Comparison of ENCODE assay signal across 25 cellular contexts in genomic region chr3:121962443-121962842, GRCh38. TPM values are rescaled to one million over a fixed set of nuclear protein-coding genes. Genes with fewer than 3 reads are reported as not detected.
DNase-seq lines count a peak whose midpoint lies in the region; ATAC-seq, FAIRE-seq and TF ChIP-seq lines count a peak whose summit lies in the region.
"Had no signal": no experiment of that assay in that cellular context is flagged by ENCODE, and none has a peak within 500 bp of the region (broad histone marks: within the 10 kb centered on the region; RNA-seq: fewer than 3 reads in every experiment).

No MANE protein-coding gene starts in this region.

- H2BK120ac ChIP-seq in IMR-90 (ENCODE audit: low read depth, low read length) (no peak overlapping the region), H1 (replicated peaks; ENCODE audit: low read depth, low read length) (no peak overlapping the region)

- H3K4me1 Mint-ChIP-seq in neural progenitor cell: no peaks in the 10 kb centered on the region
- H3K4me1 Mint-ChIP-seq: CD4-positive, alpha-beta memory T cell; CD4-positive, CD25-positive, alpha-beta regulatory T cell; CD8-positive, alpha-beta memory T cell had no signal

- H2AK9ac ChIP-seq in IMR-90 (replicated peaks; ENCODE audit: low read depth, low read length, poor library complexity): no peak overlapping the region

- no peak overlapping the region for H2BK5ac ChIP-seq in IMR-90 (ENCODE audit: low read depth, low read length, poor library complexity, severe bottlenecking)
- no peak overlapping the region for H2BK5ac ChIP-seq in H1 (ENCODE audit: low read depth, low read length)

- H4K8ac ChIP-seq in IMR-90 (ENCODE audit: low read depth in 2 of 2, low read length in 2 of 2) (no peak overlapping the region), H1 (ENCODE audit: extremely low read depth, insufficient read depth, low read length) (no peak overlapping the region)

- TF ChIP-seq POLR2A in A549 (IDR thresholded peaks at IDR 0.05; ENCODE audit: low read length): no peak
- no peak for TF ChIP-seq POLR2A in IMR-90 (IDR thresholded peaks at IDR 0.05; ENCODE audit: low read depth, low read length)
- TF ChIP-seq POLR2A in H1 (IDR thresholded peaks at IDR 0.05; ENCODE audit: control extremely low read depth in 1 of 2, low read depth in 2 of 2, low read length in 2 of 2): no peak
- no peak for TF ChIP-seq POLR2A in vagina (IDR thresholded peaks at IDR 0.05)

- POLR2A ChIA-PET in A549 (lab: Yijun Ruan, JAX) (no interaction called here), IMR-90 (lab: Charles Lee; ENCODE audit: unreplicated experiment) (no interaction called here), H1 (lab: Charles Lee; ENCODE audit: partially characterized antibody) (interaction anchor here (0.6 to 1.2 kb wide), 2 partner anchors 14 to 15 kb away, joined by 3 read pairs; no protein-coding TSS in a partner anchor)

- TF ChIP-seq RAD21 in A549 (conservative IDR thresholded peaks at IDR 0.05 in 1 of 2, IDR thresholded peaks at IDR 0.05 in 1 of 2): no peak
- no peak for TF ChIP-seq RAD21 in IMR-90 (IDR thresholded peaks at IDR 0.05; ENCODE audit: low read length)
- TF ChIP-seq RAD21 in H1 (IDR thresholded peaks at IDR 0.05 in 1 of 2, conservative IDR thresholded peaks at IDR 0.05 in 1 of 2; ENCODE audit: low read depth in 2 of 2, low read length in 2 of 2): no peak

- H3K79me2 ChIP-seq in H1 (ENCODE audit: control insufficient read depth in 1 of 2, insufficient read depth in 2 of 2, low read length in 2 of 2): no peaks in the 10 kb centered on the region
- H3K79me2 ChIP-seq in neural progenitor cell (ENCODE audit: low read depth): no peaks in the 10 kb centered on the region

- no peak overlapping the region for H3K23ac ChIP-seq in IMR-90 (ENCODE audit: low read depth, low read length)
- H3K23ac ChIP-seq in H1 (ENCODE audit: insufficient read length): no peak overlapping the region

- no peak overlapping the region for H2AK5ac ChIP-seq in IMR-90 (ENCODE audit: low read depth, low read length)
- no peak overlapping the region for H2AK5ac ChIP-seq in H1 (ENCODE audit: low read depth, low read length)

- H3K27me3 ChIP-seq in IMR-90 (ENCODE audit: control insufficient read depth, insufficient read depth, low read length) (peaks cover 3% of the 10 kb centered on the region), H1 (replicated peaks in 1 of 4; ENCODE audit: control insufficient read depth in 3 of 4, extremely low read depth in 1 of 4, insufficient read depth in 3 of 4, low read length in 3 of 4) (no peaks in the 10 kb centered on the region), neural progenitor cell (no peaks in the 10 kb centered on the region), vagina (no peaks in the 10 kb centered on the region)
- H3K27me3 ChIP-seq: BLaER1 treated with 17β-estradiol and CSF1 and Interleukin-3, amounts not matched to agents 10 nM and 100 nM had no signal

- H3K9me1 ChIP-seq in IMR-90 (ENCODE audit: insufficient read depth, low read length): no peaks in the 10 kb centered on the region

- H3K18ac ChIP-seq in IMR-90 (ENCODE audit: low read depth, low read length) (no peak overlapping the region), H1 (ENCODE audit: extremely low read depth, low read length) (no peak overlapping the region)

- H3K27ac ChIP-seq in A549 (no peak overlapping the region), C4-2B (peak overlapping the region; percentile 48), IMR-90 (ENCODE audit: insufficient read depth, low read length) (no peak overlapping the region), H1 (ENCODE audit: low read depth, low read length) (no peak overlapping the region), neural progenitor cell (no peak overlapping the region), vagina (no peak overlapping the region)
- H3K27ac ChIP-seq: BLaER1 treated with 17β-estradiol and CSF1 and Interleukin-3, amounts not matched to agents 10 nM and 100 nM had no signal

- in situ Hi-C loops in IMR-90 (cut with MboI; ENCODE audit: low sequenced_read_pairs) (no loop called here), GM13977 (cut with MboI; ENCODE audit: low pct_unique_long_range_greater_than_20kb, low sequenced_read_pairs, unreplicated experiment) (no loop called here)

- H2BK20ac ChIP-seq in IMR-90 (ENCODE audit: low read depth, low read length) (no peak overlapping the region), H1 (ENCODE audit: low read length) (0 out of 2 replicates have a peak overlapping the region, but pooled peaks have one; percentile 32)

- H3K9me3 Mint-ChIP-seq in neural progenitor cell: peaks cover 3% of the 10 kb centered on the region

- no peak overlapping the region for H3K27ac Mint-ChIP-seq in neural progenitor cell
- H3K27ac Mint-ChIP-seq: B cell; CD14-positive monocyte; CD4-positive, alpha-beta memory T cell; CD4-positive, CD25-positive, alpha-beta regulatory T cell; CD8-positive, alpha-beta memory T cell had no signal

- H3K4me2 ChIP-seq in A549 (no peak overlapping the region), IMR-90 (ENCODE audit: low read depth, low read length) (no peak overlapping the region), H1 (ENCODE audit: insufficient read depth in 1 of 2, low read depth in 2 of 2, low read length in 2 of 2) (no peak overlapping the region), neural progenitor cell (no peak overlapping the region)
- H3K4me2 ChIP-seq: BLaER1 treated with 17β-estradiol and CSF1 and Interleukin-3, amounts not matched to agents 10 nM and 100 nM had no signal

- dilution Hi-C loops in IMR-90 (cut with HindIII; ENCODE audit: low sequenced_read_pairs, unreplicated experiment): no loop called here

- H3K23me2 ChIP-seq in H1 (ENCODE audit: low read depth, low read length): no peaks in the 10 kb centered on the region

- no peaks in the 10 kb centered on the region for H3K79me1 ChIP-seq in IMR-90 (ENCODE audit: low read depth in 1 of 2, low read length in 2 of 2)
- no peaks in the 10 kb centered on the region for H3K79me1 ChIP-seq in H1 (ENCODE audit: low read depth, low read length)

- no peaks in the 10 kb centered on the region for H3K27me3 Mint-ChIP-seq in neural progenitor cell (ENCODE audit: insufficient read depth, low read depth)
- H3K27me3 Mint-ChIP-seq: B cell had no signal

- no peak overlapping the region for H3K14ac ChIP-seq in IMR-90 (replicated peaks; ENCODE audit: low read depth, low read length)
- no peak overlapping the region for H3K14ac ChIP-seq in H1 (ENCODE audit: insufficient read length)

- ATAC-seq in A549 (no peak), IMR-90 (ENCODE audit: low read depth) (no peak), GM19023 (IDR thresholded peaks at IDR 0.05; ENCODE audit: unreplicated experiment) (no peak)

- H3K4me3 Mint-ChIP-seq in neural progenitor cell: no peak overlapping the region
- H3K4me3 Mint-ChIP-seq: B cell; CD14-positive monocyte; CD4-positive, alpha-beta memory T cell; CD4-positive, CD25-positive, alpha-beta regulatory T cell; CD8-positive, alpha-beta memory T cell had no signal

- H2AFZ ChIP-seq in IMR-90 (replicated peaks; ENCODE audit: low read length, poor library complexity) (no peak overlapping the region), H1 (ENCODE audit: low read length) (no peak overlapping the region), neural progenitor cell (replicated peaks) (no peak overlapping the region)

- BruUV-seq in IMR-90 (replicated peaks; lab: Mats Ljungman, UMichigan): no TSS peak

- H3K4me1 ChIP-seq in A549 (no peaks in the 10 kb centered on the region), IMR-90 (ENCODE audit: control insufficient read depth, insufficient read depth, low read length) (no peaks in the 10 kb centered on the region), H1 (replicated peaks in 1 of 4; ENCODE audit: control insufficient read depth in 3 of 4, insufficient read depth in 4 of 4, low read length in 3 of 4) (no peaks in the 10 kb centered on the region), neural progenitor cell (peaks cover 10% of the 10 kb centered on the region), vagina (no peaks in the 10 kb centered on the region)
- H3K4me1 ChIP-seq: Caco-2 had no signal

- H3K36me3 ChIP-seq in IMR-90 (ENCODE audit: control insufficient read depth, insufficient read depth, low read length) (no peaks in the 10 kb centered on the region), H1 (ENCODE audit: control insufficient read depth in 2 of 4, insufficient read depth in 4 of 4, low read length in 3 of 4) (no peaks in the 10 kb centered on the region), neural progenitor cell (no peaks in the 10 kb centered on the region), vagina (no peaks in the 10 kb centered on the region)

- H3K56ac ChIP-seq in IMR-90 (ENCODE audit: extremely low read depth, insufficient read depth, low read length) (no peak overlapping the region), H1 (replicated peaks; ENCODE audit: insufficient read length, low read depth, low read length) (no peak overlapping the region)

- no peak for FAIRE-seq in A549 (lab: Jason Lieb, UNC)
- FAIRE-seq in H1 (lab: Jason Lieb, UNC): no peak
- FAIRE-seq: A204.1, D721Med, G401.6, GM12892 had no signal

- H3K4ac ChIP-seq in IMR-90 (ENCODE audit: low read depth, low read length): no peak overlapping the region
- no peak overlapping the region for H3K4ac ChIP-seq in H1 (replicated peaks; ENCODE audit: insufficient read length, low read depth, low read length)

- no peak overlapping the region for H4K5ac ChIP-seq in IMR-90 (ENCODE audit: low read depth, low read length)
- no peak overlapping the region for H4K5ac ChIP-seq in H1 (ENCODE audit: insufficient read length, low read depth, low read length)

- H3K4me3 ChIP-seq in A549 (no peak overlapping the region), IMR-90 (ENCODE audit: insufficient read depth, low read depth, low read length) (no peak overlapping the region), H1 (ENCODE audit: extremely low read depth in 1 of 4, insufficient read depth in 2 of 4, low read depth in 3 of 4, low read length in 4 of 4) (no peak overlapping the region), neural progenitor cell (no peak overlapping the region), vagina (no peak overlapping the region)
- H3K4me3 ChIP-seq: BLaER1 treated with 17β-estradiol and CSF1 and Interleukin-3, amounts not matched to agents 10 nM and 100 nM had no signal

- intact Hi-C loops in IMR-90 (cut with micrococcal nuclease): no loop called here
- intact Hi-C loops in vagina (cut with DNase I): no loop called here

- CTCF ChIA-PET in A549 (lab: Yijun Ruan, JAX) (no interaction called here), IMR-90 (lab: Yijun Ruan, JAX) (no interaction called here), H1 (lab: Charles Lee; ENCODE audit: partially characterized antibody) (no interaction called here)

- no peak overlapping the region for H4K91ac ChIP-seq in IMR-90 (ENCODE audit: insufficient read depth, low read depth, low read length)
- no peak overlapping the region for H4K91ac ChIP-seq in H1 (replicated peaks; ENCODE audit: insufficient read length, low read length)

- TF ChIP-seq EP300 in A549 (IDR thresholded peaks at IDR 0.05) (no peak), H1 (IDR thresholded peaks at IDR 0.05; ENCODE audit: borderline replicate concordance in 1 of 2, low read depth in 2 of 2, low read length in 2 of 2) (no peak)

- no peak overlapping the region for H2BK15ac ChIP-seq in IMR-90 (ENCODE audit: low read depth, low read length)
- no peak overlapping the region for H2BK15ac ChIP-seq in H1 (ENCODE audit: low read length)

- H3F3A ChIP-seq in neural progenitor cell (ENCODE audit: low read depth): no peaks in the 10 kb centered on the region

- H4K20me1 ChIP-seq in IMR-90 (ENCODE audit: insufficient read depth, low read length): no peaks in the 10 kb centered on the region
- H4K20me1 ChIP-seq in H1 (replicated peaks in 1 of 2; ENCODE audit: control insufficient read depth in 1 of 2, insufficient read depth in 2 of 2, low read length in 2 of 2): no peaks in the 10 kb centered on the region
- no peaks in the 10 kb centered on the region for H4K20me1 ChIP-seq in neural progenitor cell (ENCODE audit: low read depth)
- H4K20me1 ChIP-seq: BLaER1 treated with 17β-estradiol and CSF1 and Interleukin-3, amounts not matched to agents 10 nM and 100 nM had no signal

- no peak overlapping the region for H3K9ac ChIP-seq in IMR-90 (ENCODE audit: low read depth, low read length)
- H3K9ac ChIP-seq in H1 (replicated peaks in 1 of 4; ENCODE audit: extremely low read depth in 1 of 4, low read depth in 3 of 4, low read length in 3 of 4): no peak overlapping the region
- H3K9ac ChIP-seq in neural progenitor cell: no peak overlapping the region
- H3K9ac ChIP-seq: BLaER1 treated with 17β-estradiol and CSF1 and Interleukin-3, amounts not matched to agents 10 nM and 100 nM had no signal

- no peaks in the 10 kb centered on the region for H3K9me3 ChIP-seq in A549
- no peaks in the 10 kb centered on the region for H3K9me3 ChIP-seq in IMR-90 (ENCODE audit: control insufficient read depth, insufficient read depth, low read length)
- H3K9me3 ChIP-seq in H1 (ENCODE audit: insufficient read depth in 2 of 2, low read depth in 1 of 2, low read length in 1 of 2): 0 out of 4 replicates have a peak, but pooled peaks cover 0 to 3% of the 10 kb centered on the region in 2 experiments
- no peaks in the 10 kb centered on the region for H3K9me3 ChIP-seq in neural progenitor cell (ENCODE audit: low read depth)
- H3K9me3 ChIP-seq in vagina: no peaks in the 10 kb centered on the region
- H3K9me3 ChIP-seq: Caco-2 had no signal

- no peaks in the 10 kb centered on the region for H3K36me3 Mint-ChIP-seq in neural progenitor cell
- H3K36me3 Mint-ChIP-seq: CD4-positive, alpha-beta memory T cell; CD4-positive, CD25-positive, alpha-beta regulatory T cell had no signal

- DNase-seq in A549 (ENCODE audit: low read depth in 1 of 2, low spot score in 1 of 2) (no peak), IMR-90 (no peak), H1 (ENCODE audit: low read depth in 1 of 2, low spot score in 2 of 2) (no peak), neural progenitor cell (ENCODE audit: low spot score) (no peak), GM13977 (ENCODE audit: low spot score) (no peak), vagina (ENCODE audit: extremely low spot score in 2 of 2) (no peak)
- DNase-seq: 8988T; AML-193; Caco-2; Calu3; CD4-positive, alpha-beta memory T cell; CD4-positive, CD25-positive, alpha-beta regulatory T cell; CD8-positive, alpha-beta memory T cell; DMS79 treated with DMSO at 0.1 percent for 48 hours; GF-D8 had no signal

- no peak for TF ChIP-seq CTCF in A549 (IDR thresholded peaks at IDR 0.05)
- no peak for TF ChIP-seq CTCF in C4-2B (conservative IDR thresholded peaks at IDR 0.05)
- TF ChIP-seq CTCF in IMR-90 (conservative IDR thresholded peaks at IDR 0.05; ENCODE audit: low read depth, low read length): no peak
- no peak for TF ChIP-seq CTCF in H1 (IDR thresholded peaks at IDR 0.05; ENCODE audit: control extremely low read depth in 1 of 3, insufficient read depth in 1 of 3, low read depth in 1 of 3, low read length in 3 of 3)
- TF ChIP-seq CTCF in neural progenitor cell (IDR thresholded peaks at IDR 0.05): no peak
- no peak for TF ChIP-seq CTCF in GM13977 (IDR thresholded peaks at IDR 0.05; ENCODE audit: extremely low read depth, insufficient read depth, missing control alignments)
- TF ChIP-seq CTCF in vagina (IDR thresholded peaks at IDR 0.05): no peak

- no peak overlapping the region for H2BK12ac ChIP-seq in H1 (ENCODE audit: low read depth, low read length)

RNA-seq across cellular contexts. Expression of gene ILDR1, which starts 59.6 kb away (rescaled TPM):
- polyA plus RNA-seq in A549 (2011; rRNA removed) (not detected in 2 replicates), A549 (2017; fragmentation: RNase III; extraction: RNeasy Plus Mini Kit Qiagen cat#74134 plus additional on column Dnase treatment) (not detected in 3 replicates), IMR-90 (2012; rRNA removed) (not detected in 2 replicates), H1 (2011; rRNA removed) (1.8 and 2.7 TPM in 2 replicates)
- polyA plus RNA-seq in A549 (2012; cell fraction: cytosol; rRNA removed): not detected in 2 replicates
- not detected in 2 replicates for polyA plus RNA-seq in A549 (2012; cell fraction: nucleus; rRNA removed)
- not detected in 2 replicates for polyA minus RNA-seq in A549 (2011; rRNA and poly(A)+ RNA removed)
- total RNA-seq in IMR-90 (2012; rRNA removed) (not detected in 2 replicates), neural progenitor cell (ENCODE audit: low replicate concordance) (0.07 and 0.22 TPM in 2 replicates), vagina (3.7 TPM)
- not detected in 2 replicates for polyA plus RNA-seq in IMR-90 (2012; cell fraction: cytosol; rRNA removed)
- polyA plus RNA-seq in IMR-90 (2012; cell fraction: nucleus; rRNA removed; ENCODE audit: low replicate concordance): not detected in 2 replicates
- total RNA-seq in H1 (2021; fragmentation: NEBNext Ultra II Directional; extraction: Animal tissue kit (Norgen Biotek cat#: 25700)): 1.6 and 1.8 TPM in 2 replicates
- 2.2 TPM for polyA plus RNA-seq in H1 (2011; cell fraction: cytosol; rRNA removed)
- 2.3 TPM for polyA plus RNA-seq in H1 (2011; cell fraction: nucleus; rRNA removed)
- polyA plus RNA-seq in H1 (2012, experiment 1 of 2): 1.3 to 2.2 TPM (median 1.5 TPM) in 4 replicates
- polyA plus RNA-seq in H1 (2012, experiment 2 of 2): 0.76 TPM
- 2.1 TPM for polyA plus RNA-seq in H1 (2013, experiment 1 of 2)
- polyA plus RNA-seq in H1 (2013, experiment 2 of 2): 1.9 TPM
- 6.9 and 12.3 TPM in 2 replicates for polyA minus RNA-seq in H1 (2011; rRNA and poly(A)+ RNA removed)
- polyA minus RNA-seq in H1 (2011; cell fraction: cytosol; rRNA and poly(A)+ RNA removed): 2.7 TPM
- 6.4 TPM for polyA minus RNA-seq in H1 (2011; cell fraction: nucleus; rRNA and poly(A)+ RNA removed)
- total RNA-seq: CD4-positive, alpha-beta memory T cell; CD4-positive, CD25-positive, alpha-beta regulatory T cell; CD8-positive, alpha-beta memory T cell had no signal
- polyA plus RNA-seq: BJ; CD4-positive, alpha-beta memory T cell; CD8-positive, alpha-beta memory T cell had no signal

Comparison
In these comparisons a context has a peak if more than half of its experiments do, and no peak if none do; other contexts are left out.
1. Of the 18 proteins assayed by ChIP-seq in both H1 and A549: peak only in H1: none; only in A549: MAFK; in both: none; in neither: 17.